13 cellular contexts compared by ENCODE assay signal in genomic region chr20:48751871-48752270, GRCh38.
DNase-seq lines count a peak whose midpoint lies in the region; ATAC-seq, FAIRE-seq and TF ChIP-seq lines count a peak whose summit lies in the region.
"Had no signal": no experiment of that assay in that cellular context is flagged by ENCODE, and none has a peak within 500 bp of the region (broad histone marks: within the 10 kb centered on the region; RNA-seq: fewer than 3 reads in every experiment).

No MANE protein-coding gene starts in this region.

- peaks cover 81% of the 10 kb centered on the region for H3K36me3 Mint-ChIP-seq in activated CD8-positive, alpha-beta T cell treated with anti-CD3 and anti-CD28 coated beads, Interleukin-2, amount 10 ng/mL, durations not matched to agents 7 days and 5 days (ENCODE audit: low read depth)
- H3K36me3 Mint-ChIP-seq in MCF 10A (ENCODE audit: insufficient read depth, unreplicated experiment), result no peaks in the 10 kb centered on the region

- TF ChIP-seq CTCF in lower lobe of right lung (IDR thresholded peaks at IDR 0.05) (no peak), smooth muscle cell (IDR thresholded peaks at IDR 0.05; ENCODE audit: borderline replicate concordance, insufficient read depth, poor library complexity, severe bottlenecking) (no peak), MCF 10A (IDR thresholded peaks at IDR 0.05; ENCODE audit: unreplicated experiment) (no peak)

- H2AFZ ChIP-seq in smooth muscle cell (ENCODE audit: low read depth), result no peak overlapping the region

- intact Hi-C loops in lower lobe of right lung (cut with DNase I) (no loop called here), MCF 10A (cut with micrococcal nuclease) (no loop called here)

- WGBS in smooth muscle cell (ENCODE audit: low lambda C conversion rate), result 63% methylated on average over 4 of the region's 4 CpGs

- H3F3A ChIP-seq in smooth muscle cell (ENCODE audit: low read depth), result no peaks in the 10 kb centered on the region

- H3K9ac ChIP-seq in BLaER1 (peak overlapping the region; percentile 66; the same call in 1 of the 2 replicates), smooth muscle cell (ENCODE audit: low read depth) (no peak overlapping the region)

- H3K9me3 ChIP-seq in BLaER1 (peaks cover 12% of the 10 kb centered on the region), lower lobe of right lung (peaks cover 6% of the 10 kb centered on the region), smooth muscle cell (replicated peaks; ENCODE audit: low read depth) (no peaks in the 10 kb centered on the region)

- H3K27ac ChIP-seq in BLaER1, result peak overlapping the region; percentile 87
- peak overlapping the region; percentile 79 for H3K27ac ChIP-seq in lower lobe of right lung
- H3K27ac ChIP-seq in smooth muscle cell (ENCODE audit: low read depth), result no peak overlapping the region
- H3K27ac ChIP-seq: tibial artery had no signal

- H3K4me1 Mint-ChIP-seq in activated CD8-positive, alpha-beta T cell treated with anti-CD3 and anti-CD28 coated beads, Interleukin-2, amount 10 ng/mL, durations not matched to agents 7 days and 5 days (ENCODE audit: low read depth), result peaks cover 85% of the 10 kb centered on the region
- no peaks in the 10 kb centered on the region for H3K4me1 Mint-ChIP-seq in MCF 10A (ENCODE audit: insufficient read depth, unreplicated experiment)

- H3K4me2 ChIP-seq in BLaER1, result peak overlapping the region; percentile 76
- no peak overlapping the region for H3K4me2 ChIP-seq in smooth muscle cell

- FAIRE-seq in GM18507 (lab: Jason Lieb, UNC), result peak; percentile 31

- H3K27ac Mint-ChIP-seq in activated CD8-positive, alpha-beta T cell treated with anti-CD3 and anti-CD28 coated beads, Interleukin-2, amount 10 ng/mL, durations not matched to agents 7 days and 5 days, result peak overlapping the region; percentile 87
- H3K27ac Mint-ChIP-seq in MCF 10A (ENCODE audit: low read depth, unreplicated experiment), result no peak overlapping the region

- peak overlapping the region; percentile 42 for H3K4me3 Mint-ChIP-seq in activated CD8-positive, alpha-beta T cell treated with anti-CD3 and anti-CD28 coated beads, Interleukin-2, amount 10 ng/mL, durations not matched to agents 7 days and 5 days
- no peak overlapping the region for H3K4me3 Mint-ChIP-seq in MCF 10A (ENCODE audit: unreplicated experiment)

- POLR2A ChIA-PET in activated CD8-positive, alpha-beta T cell treated with anti-CD3 and anti-CD28 coated beads, Interleukin-2, amount 10 ng/mL, durations not matched to agents 7 days and 5 days (lab: Charles Lee), result interaction anchor here (0.6 to 3.0 kb wide), 3 partner anchors 13 to 66 kb away, joined by 3 to 19 read pairs (median 3); no protein-coding TSS in a partner anchor
- POLR2A ChIA-PET in MCF 10A (lab: Yijun Ruan, JAX), result no interaction called here

- H3K27me3 Mint-ChIP-seq in activated CD8-positive, alpha-beta T cell treated with anti-CD3 and anti-CD28 coated beads, Interleukin-2, amount 10 ng/mL, durations not matched to agents 7 days and 5 days (ENCODE audit: low read depth), result no peaks in the 10 kb centered on the region
- peaks cover 25% of the 10 kb centered on the region for H3K27me3 Mint-ChIP-seq in MCF 10A (ENCODE audit: insufficient read depth, unreplicated experiment)

- no peaks in the 10 kb centered on the region for H3K36me3 ChIP-seq in BLaER1
- no peaks in the 10 kb centered on the region for H3K36me3 ChIP-seq in lower lobe of right lung
- no peaks in the 10 kb centered on the region for H3K36me3 ChIP-seq in smooth muscle cell (ENCODE audit: low read depth)
- H3K36me3 ChIP-seq: tibial artery had no signal

- peaks cover 9% of the 10 kb centered on the region for H3K9me3 Mint-ChIP-seq in activated CD8-positive, alpha-beta T cell treated with anti-CD3 and anti-CD28 coated beads, Interleukin-2, amount 10 ng/mL, durations not matched to agents 7 days and 5 days (ENCODE audit: insufficient read depth)
- no peaks in the 10 kb centered on the region for H3K9me3 Mint-ChIP-seq in MCF 10A (ENCODE audit: unreplicated experiment)

- H3K4me1 ChIP-seq in BLaER1 (peaks cover 80% of the 10 kb centered on the region), lower lobe of right lung (peaks cover 53% of the 10 kb centered on the region), smooth muscle cell (ENCODE audit: low read depth) (peaks cover 6% of the 10 kb centered on the region)

- no peak for ATAC-seq in activated CD8-positive, alpha-beta T cell treated with anti-CD3 and anti-CD28 coated beads, Interleukin-2, amount 10 ng/mL, durations not matched to agents 7 days and 5 days
- ATAC-seq in lower lobe of right lung, result no peak
- ATAC-seq in GM21423 (IDR thresholded peaks at IDR 0.05; ENCODE audit: unreplicated experiment), result no peak
- ATAC-seq: HCT116 had no signal

- BruUV-seq in MCF 10A (replicated peaks; lab: Mats Ljungman, UMichigan), result no TSS peak

- no peaks in the 10 kb centered on the region for H3K79me2 ChIP-seq in smooth muscle cell (ENCODE audit: low read depth)

- no peaks in the 10 kb centered on the region for H4K20me1 ChIP-seq in BLaER1
- H4K20me1 ChIP-seq in smooth muscle cell (ENCODE audit: low read depth), result no peaks in the 10 kb centered on the region

- DNase-seq in GM18507 (ENCODE audit: extremely low spot score, insufficient read length, low read depth) (no peak), lower lobe of right lung (no peak), smooth muscle cell (lab: John Stamatoyannopoulos, UW; ENCODE audit: unreplicated experiment) (no peak), MCF 10A (ENCODE audit: unreplicated experiment) (no peak), NCI-H1105 treated with DMSO at 0.1 percent for 48 hours (lab: John Stamatoyannopoulos, UW) (no peak)
- no peak for DNase-seq in activated CD8-positive, alpha-beta T cell treated with anti-CD3 and anti-CD28 coated beads, Interleukin-2, amount 10 ng/mL, durations not matched to agents 7 days and 5 days
- DNase-seq: islet precursor cell, NCI-H226, tibial artery had no signal

- H3K27me3 ChIP-seq in BLaER1 (no peaks in the 10 kb centered on the region), lower lobe of right lung (ENCODE audit: low read depth) (no peaks in the 10 kb centered on the region), smooth muscle cell (ENCODE audit: low read depth) (no peaks in the 10 kb centered on the region)
- H3K27me3 ChIP-seq: esophagus muscularis mucosa, tibial artery had no signal

- CTCF ChIA-PET in activated CD8-positive, alpha-beta T cell treated with anti-CD3 and anti-CD28 coated beads, Interleukin-2, amount 10 ng/mL, durations not matched to agents 7 days and 5 days (lab: Charles Lee), result interaction anchor here (0.7 to 2.3 kb wide), 7 partner anchors 12 to 153 kb away, joined by 3 to 11 read pairs (median 6); partner anchors contain the start of gene PREX1
- CTCF ChIA-PET in MCF 10A (lab: Yijun Ruan, JAX), result no interaction called here

- no peak overlapping the region for H3K4me3 ChIP-seq in BLaER1
- H3K4me3 ChIP-seq in lower lobe of right lung, result no peak overlapping the region
- no peak overlapping the region for H3K4me3 ChIP-seq in smooth muscle cell
- H3K4me3 ChIP-seq: esophagus muscularis mucosa, tibial artery had no signal
